ENCODE assay signal across 8 cellular contexts in the genomic region with DNA sequence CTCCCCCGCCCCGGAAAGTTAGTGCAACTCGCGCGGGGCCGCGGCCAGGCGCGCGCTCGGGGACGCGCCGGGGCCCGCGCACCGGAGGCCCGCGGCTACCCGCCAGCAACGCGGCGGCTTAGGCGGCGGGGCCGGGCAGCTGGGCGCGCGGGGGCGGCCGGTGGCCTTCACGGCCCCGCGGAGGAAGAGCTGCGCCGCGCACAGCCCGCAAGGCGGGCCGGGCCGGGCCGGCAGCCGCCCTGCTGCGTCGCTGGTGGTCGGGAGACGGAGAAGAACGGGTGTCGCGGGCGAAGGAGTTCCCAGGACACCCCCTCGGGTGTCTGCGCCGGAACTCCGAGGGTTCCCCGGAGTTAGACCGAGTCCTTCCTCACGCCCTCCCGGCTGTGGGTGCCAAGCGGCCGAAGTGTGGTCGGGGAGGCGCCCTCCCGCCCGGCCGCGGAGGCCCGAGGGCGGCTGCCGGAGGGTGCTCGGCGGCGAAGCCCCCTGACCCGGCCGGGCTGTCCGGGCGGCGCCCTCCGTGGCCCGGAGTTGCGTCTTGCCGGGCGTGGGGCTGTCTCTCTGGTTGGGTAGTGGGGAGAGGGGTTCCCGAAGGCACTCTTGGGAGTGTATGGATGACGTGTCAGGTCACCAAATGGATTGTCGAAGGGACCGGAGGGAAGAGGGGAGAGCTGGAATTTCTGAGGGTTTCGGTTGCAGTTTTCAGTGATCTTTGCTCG. TPM values are rescaled to one million over a fixed set of nuclear protein-coding genes. Genes with fewer than 3 reads are reported as not detected.
A peak's percentile ranks its signal among the peaks of the same experiment; 100 is the strongest.
DNase-seq lines count a peak whose midpoint lies in the region; ATAC-seq and TF ChIP-seq lines count a peak whose summit lies in the region.

No MANE protein-coding gene starts in this region.

- TF ChIP-seq POLR2A in heart left ventricle (IDR thresholded peaks at IDR 0.05), result peak in 1 of 2 donors; percentile 41

- H3K9me3 ChIP-seq in HUES6 (ENCODE audit: control insufficient read depth, insufficient read depth, low read depth, low read length) (no peaks in the 10 kb centered on the region), heart left ventricle (no peaks in the 10 kb centered on the region), trophoblast cell (ENCODE audit: insufficient read depth, low read depth, low read length) (no peaks in the 10 kb centered on the region)

- H4K12ac ChIP-seq in trophoblast cell (ENCODE audit: low read depth, low read length), result peak overlapping the region; percentile 98

- H3K4me2 ChIP-seq in trophoblast cell (ENCODE audit: low read length), result peak overlapping the region; percentile 98

- peak overlapping the region; percentile 96 for H4K91ac ChIP-seq in trophoblast cell (ENCODE audit: low read depth, low read length)

- DNase-seq in Daoy (ENCODE audit: low read depth) (peak; percentile 95), RPMI8226 (peak; percentile 67), amniotic stem cell (lab: John Stamatoyannopoulos, UW) (peak; percentile 60), heart left ventricle (peak; percentile 55 to 82 (median 64)), trophoblast cell (peak; percentile 37 to 59), cerebellar nuclear complex (lab: John Stamatoyannopoulos, UW) (no peak)

- H3K23ac ChIP-seq in trophoblast cell (ENCODE audit: low read length), result no peak overlapping the region

- peak overlapping the region; percentile 98 for H2BK5ac ChIP-seq in trophoblast cell (ENCODE audit: low read depth, low read length, poor library complexity)

- H3K4me1 ChIP-seq in HUES6 (ENCODE audit: control insufficient read depth, insufficient read depth, low read length) (peaks cover 22% of the 10 kb centered on the region), heart left ventricle (peaks cover 5 to 45% (median 34%) of the 10 kb centered on the region in 12 donors), trophoblast cell (ENCODE audit: control insufficient read depth in 1 of 2, insufficient read depth in 2 of 2, low read length in 2 of 2) (peaks cover 0 to 2% of the 10 kb centered on the region in 2 experiments)

- H2BK12ac ChIP-seq in trophoblast cell (ENCODE audit: low read length), result peak overlapping the region; percentile 38

- peak overlapping the region; percentile 92 for H2AK5ac ChIP-seq in trophoblast cell (ENCODE audit: low read length)

- no peaks in the 10 kb centered on the region for H3K27me3 ChIP-seq in HUES6 (ENCODE audit: control insufficient read depth, insufficient read depth, low read length)
- H3K27me3 ChIP-seq in heart left ventricle, result no peaks in the 10 kb centered on the region
- H3K27me3 ChIP-seq in trophoblast cell (ENCODE audit: insufficient read depth, low read length), result no peaks in the 10 kb centered on the region

- ATAC-seq in GM21390 (IDR thresholded peaks at IDR 0.05; ENCODE audit: unreplicated experiment) (peak; percentile 32), heart left ventricle (peak; percentile 14 to 74 (median 68))

- H2BK120ac ChIP-seq in trophoblast cell (ENCODE audit: insufficient read depth, low read length, poor library complexity), result peak overlapping the region; percentile 98

- H3K79me1 ChIP-seq in trophoblast cell (ENCODE audit: low read length), result peaks cover 14% of the 10 kb centered on the region

- peak overlapping the region; percentile 68; the same call in 1 of the 2 replicates for H3K27ac ChIP-seq in HUES6 (ENCODE audit: low read depth, low read length)
- H3K27ac ChIP-seq in heart left ventricle, result peak overlapping the region; percentile 98 to 100 (median 99)
- peak overlapping the region; percentile 99 for H3K27ac ChIP-seq in trophoblast cell (ENCODE audit: low read depth, low read length)

- H3K79me2 ChIP-seq in trophoblast cell (ENCODE audit: control insufficient read depth, insufficient read depth, low read length, poor library complexity), result peaks cover 12% of the 10 kb centered on the region

- H3K4me3 ChIP-seq in HUES6 (ENCODE audit: low read depth, low read length) (peak overlapping the region; percentile 90), heart left ventricle (peak overlapping the region; percentile 67 to 99 (median 94)), trophoblast cell (ENCODE audit: low read depth, low read length) (peak overlapping the region; percentile 83)

- peak overlapping the region; percentile 83 for H2AFZ ChIP-seq in trophoblast cell (ENCODE audit: insufficient read depth, low read length, poor library complexity)

- peak overlapping the region; percentile 98 for H3K9ac ChIP-seq in HUES6 (ENCODE audit: low read length)
- peak overlapping the region; percentile 96 for H3K9ac ChIP-seq in trophoblast cell (ENCODE audit: low read length)

- peak overlapping the region; percentile 99 for H3K14ac ChIP-seq in trophoblast cell (ENCODE audit: low read length)

- 0 to 1% (median 1%) methylated on average over 16 to 89 of the region's 89 CpGs for WGBS in heart left ventricle, 4 donors
- no CpG with 5 or more reads among the region's 89 CpGs for WGBS in trophoblast cell (ENCODE audit: extremely low coverage, insufficient coverage, insufficient read length)

- peak overlapping the region; percentile 98 for H3K4ac ChIP-seq in trophoblast cell (ENCODE audit: low read depth, low read length)

- H3K18ac ChIP-seq in trophoblast cell (ENCODE audit: low read length), result peak overlapping the region; percentile 98

- TF ChIP-seq CTCF in heart left ventricle (IDR thresholded peaks at IDR 0.05), result no peak

- peak overlapping the region; percentile 100 for H4K8ac ChIP-seq in trophoblast cell (ENCODE audit: low read depth, low read length)

- intact Hi-C loops in heart left ventricle (cut with DNase I), result no loop called here

- H3K36me3 ChIP-seq in HUES6 (ENCODE audit: control insufficient read depth, insufficient read depth, low read length) (no peaks in the 10 kb centered on the region), heart left ventricle (no peaks in the 10 kb centered on the region), trophoblast cell (ENCODE audit: control insufficient read depth in 1 of 2, insufficient read depth in 2 of 2, low read length in 2 of 2) (no peaks in the 10 kb centered on the region)

RNA-seq across cellular contexts. Expression of gene ST7, which starts 0.6 kb away (rescaled TPM):
- 18.6 and 26.5 TPM in 2 replicates for total RNA-seq in Daoy (2014; rRNA removed; shearing (Covaris generic))
- total RNA-seq in heart left ventricle, result 10 to 100 TPM; 22.3 to 41.3 (median 25.5) TPM
- polyA plus RNA-seq in heart left ventricle, result 10 to 100 TPM; 16.0 to 31.7 TPM
- polyA plus RNA-seq in trophoblast cell (2013), result 17.9 and 18.5 TPM in 2 replicates

Comparison
In these comparisons a context has a peak if more than half of its experiments do, and no peak if none do; other contexts are left out.
1. DNase-seq: peak in Daoy (single experiment), RPMI8226 (single experiment), amniotic stem cell (single experiment), heart left ventricle (5 of 5) and trophoblast cell (2 of 2); none in cerebellar nuclear complex (0 of 2).
2. Peak in every context shown above with its lines, with median percentiles within 50 percentile points of each other: H3K27ac ChIP-seq and H3K4me3 ChIP-seq.